Comparison of ENCODE assay signal across 9 cellular contexts in the genomic region with DNA sequence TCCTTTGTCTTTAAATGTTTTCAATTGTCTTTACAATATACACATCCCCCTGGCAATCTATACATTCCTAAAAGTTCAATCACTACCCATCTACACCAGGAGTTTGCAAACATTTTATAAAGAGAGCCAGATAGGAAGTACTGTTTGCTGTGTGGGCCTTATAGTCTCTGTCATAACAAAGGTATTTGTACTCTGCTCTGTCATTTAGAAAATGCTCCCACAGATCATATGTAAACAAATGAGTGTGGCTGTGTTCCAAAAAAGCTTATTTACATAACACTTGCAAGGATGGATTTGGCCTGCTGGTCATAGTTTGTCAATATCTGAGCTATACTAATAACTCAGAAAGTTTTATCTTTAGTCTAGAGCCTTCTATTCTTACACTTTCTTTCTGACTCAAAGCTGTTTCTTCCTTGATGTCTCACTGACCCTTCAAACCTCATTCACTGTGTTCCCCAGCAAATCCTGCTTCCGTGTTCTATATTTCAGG.
DNase-seq lines count a peak whose midpoint lies in the region; ATAC-seq and TF ChIP-seq lines count a peak whose summit lies in the region.
"Had no signal": no experiment of that assay in that cellular context is flagged by ENCODE, and none has a peak within 500 bp of the region (broad histone marks: within the 10 kb centered on the region; RNA-seq: fewer than 3 reads in every experiment).

No MANE protein-coding gene starts in this region.

- in situ Hi-C loops in brain microvascular endothelial cell (cut with HindIII; ENCODE audit: low pct_ligation_motif_present, low sequenced_read_pairs), result no loop called here

- intact Hi-C loops in sciatic nerve (cut with DNase I), result no loop called here

- H3K36me3 ChIP-seq in brain microvascular endothelial cell (replicated peaks), result no peaks in the 10 kb centered on the region

- ATAC-seq in GM21360 (IDR thresholded peaks at IDR 0.05; ENCODE audit: unreplicated experiment) (peak; percentile 59), HG03439 (IDR thresholded peaks at IDR 0.05; ENCODE audit: unreplicated experiment) (peak; percentile 92), sciatic nerve (no peak)

- H3K27ac ChIP-seq in brain microvascular endothelial cell, result no peak overlapping the region

- H3K27me3 ChIP-seq in brain microvascular endothelial cell (replicated peaks), result no peaks in the 10 kb centered on the region

- H3K4me3 ChIP-seq in AG10803 (ENCODE audit: low read length) (no peak overlapping the region), brain microvascular endothelial cell (ENCODE audit: low read depth, low read length) (no peak overlapping the region)

- DNase-seq in AG10803 (ENCODE audit: low read depth) (peak; percentile 31), brain microvascular endothelial cell (peak; percentile 49), sciatic nerve (ENCODE audit: low spot score) (no peak), MV-4-11 (lab: John Stamatoyannopoulos, UW) (no peak), NCI-H2227 treated with DMSO at 0.1 percent for 48 hours (lab: John Stamatoyannopoulos, UW) (no peak), HK-2 (ENCODE audit: unreplicated experiment) (no peak)
- DNase-seq: CD4-positive, alpha-beta T cell had no signal

- no peak for TF ChIP-seq CTCF in AG10803 (conservative IDR thresholded peaks at IDR 0.05; ENCODE audit: low read length)
- no peak for TF ChIP-seq CTCF in brain microvascular endothelial cell (IDR thresholded peaks at IDR 0.05; ENCODE audit: low read depth, low read length, missing control alignments)

Comparison
In these comparisons a context has a peak if more than half of its experiments do, and no peak if none do; other contexts are left out.
1. DNase-seq: peak in AG10803 (single experiment) and brain microvascular endothelial cell (single experiment); none in sciatic nerve (single experiment), MV-4-11 (single experiment), NCI-H2227 treated with DMSO at 0.1 percent for 48 hours (single experiment) and HK-2 (single experiment).